In genomic region chr11:59174664-59175033, GRCh38 we compare ENCODE assay signal across 9 cellular contexts. TPM values are rescaled to one million over a fixed set of nuclear protein-coding genes. Genes with fewer than 3 reads are reported as not detected.
A peak's percentile ranks its signal among the peaks of the same experiment; 100 is the strongest.
DNase-seq lines count a peak whose midpoint lies in the region; ATAC-seq and TF ChIP-seq lines count a peak whose summit lies in the region.
"Had no signal": no experiment of that assay in that cellular context is flagged by ENCODE, and none has a peak within 500 bp of the region (broad histone marks: within the 10 kb centered on the region; RNA-seq: fewer than 3 reads in every experiment).

No MANE protein-coding gene starts in this region.

- no peak overlapping the region for H3K4me3 ChIP-seq in OCI-LY7 (ENCODE audit: low read depth, low read length, poor library complexity, severe bottlenecking)

- no peak for ATAC-seq in HG02588 (IDR thresholded peaks at IDR 0.05; ENCODE audit: unreplicated experiment)
- ATAC-seq in HG03025 (IDR thresholded peaks at IDR 0.05; ENCODE audit: low FRiP score, unreplicated experiment): no peak

- H3K4me1 ChIP-seq in OCI-LY7 (ENCODE audit: insufficient read depth, low read length, poor library complexity, severe bottlenecking): peaks cover 11% of the 10 kb centered on the region

- H3K36me3 ChIP-seq in OCI-LY7 (ENCODE audit: insufficient read depth, low read length): no peaks in the 10 kb centered on the region

- DNase-seq in AG08395 (ENCODE audit: low spot score) (peak; percentile 49), HuH-7 (ENCODE audit: low spot score) (peak; percentile 45), dedifferentiated amniotic fluid mesenchymal stem cell (ENCODE audit: extremely low spot score) (peak; percentile 32), mucosa of gallbladder (ENCODE audit: low spot score) (peak; percentile 61), SHP77 (lab: John Stamatoyannopoulos, UW) (no peak), OCI-LY7 (ENCODE audit: low spot score) (no peak)
- DNase-seq: NCI-H774 had no signal

- H2AFZ ChIP-seq in OCI-LY7 (ENCODE audit: low read length): no peak overlapping the region

- CTCF ChIA-PET in OCI-LY7 (lab: Charles Lee; ENCODE audit: unreplicated experiment): interaction anchor here (0.6 kb wide), 1 partner anchor 1371 kb away, joined by 3 read pairs; no protein-coding TSS in a partner anchor

- H3K79me2 ChIP-seq in OCI-LY7 (ENCODE audit: insufficient read depth, low read depth, low read length): no peaks in the 10 kb centered on the region

- intact Hi-C loops in OCI-LY7 (cut with micrococcal nuclease; ENCODE audit: unreplicated experiment): no loop called here

- H3K4me2 ChIP-seq in OCI-LY7 (ENCODE audit: low read length): no peak overlapping the region

- H3K9me3 ChIP-seq in OCI-LY7 (ENCODE audit: low read length): 0 out of 2 replicates have a peak, but pooled peaks cover 9% of the 10 kb centered on the region

- no peak overlapping the region for H3K27ac ChIP-seq in OCI-LY7 (ENCODE audit: low read depth, low read length, poor library complexity, severe bottlenecking)

- no peak for TF ChIP-seq CTCF in OCI-LY7 (conservative IDR thresholded peaks at IDR 0.05; ENCODE audit: low read length)

- no peaks in the 10 kb centered on the region for H3K9me2 ChIP-seq in OCI-LY7 (ENCODE audit: insufficient read depth, low read length)

- H4K20me1 ChIP-seq in OCI-LY7 (ENCODE audit: insufficient read depth, low read length): no peaks in the 10 kb centered on the region

- BruUV-seq in OCI-LY7 (replicated peaks; lab: Mats Ljungman, UMichigan): no TSS peak

- POLR2A ChIA-PET in OCI-LY7 (lab: Charles Lee): interaction anchor here (0.7 kb wide), 1 partner anchor 45 kb away, joined by 3 read pairs; no protein-coding TSS in a partner anchor

RNA-seq across cellular contexts. Expression of gene DTX4, which starts 2.7 kb away (rescaled TPM):
- total RNA-seq in mucosa of gallbladder (63.6 TPM), OCI-LY7 (2022) (9.4 and 9.9 TPM in 2 replicates)
- 0.70 and 1.4 TPM in 2 replicates for total RNA-seq in OCI-LY7 (2014; rRNA removed; shearing (Covaris generic))

RNA-seq across cellular contexts. Expression of gene FAM111A, which starts 32.0 kb away (rescaled TPM):
- total RNA-seq in mucosa of gallbladder (41.0 TPM), OCI-LY7 (2022) (93.7 and 99.8 TPM in 2 replicates)
- 80.8 and 83.9 TPM in 2 replicates for total RNA-seq in OCI-LY7 (2014; rRNA removed; shearing (Covaris generic))

RNA-seq across cellular contexts. Expression of gene MPEG1, which starts 38.1 kb away (rescaled TPM):
- total RNA-seq in mucosa of gallbladder (13.5 TPM), OCI-LY7 (2022) (12.4 and 13.5 TPM in 2 replicates)
- total RNA-seq in OCI-LY7 (2014; rRNA removed; shearing (Covaris generic)): 0.06 TPM in 1 of 2 replicates, not detected in the other

Comparison
In these comparisons a context has a peak if more than half of its experiments do, and no peak if none do; other contexts are left out.
1. DNase-seq: peak in AG08395 (single experiment), HuH-7 (single experiment), dedifferentiated amniotic fluid mesenchymal stem cell (single experiment) and mucosa of gallbladder (single experiment); none in SHP77 (0 of 2) and OCI-LY7 (single experiment).